In genomic region chr2:196149926-196150325, GRCh38 we compare ENCODE assay signal across 11 cellular contexts. TPM values are rescaled to one million over a fixed set of nuclear protein-coding genes. Genes with fewer than 3 reads are reported as not detected.
DNase-seq lines count a peak whose midpoint lies in the region; ATAC-seq and TF ChIP-seq lines count a peak whose summit lies in the region.
"Had no signal": no experiment of that assay in that cellular context is flagged by ENCODE, and none has a peak within 500 bp of the region (broad histone marks: within the 10 kb centered on the region; RNA-seq: fewer than 3 reads in every experiment).

No MANE protein-coding gene starts in this region.

- no peaks in the 10 kb centered on the region for H3K9me3 Mint-ChIP-seq in dendritic cell treated with granulocyte-macrophage colony-stimulating factor and Interleukin-4, amounts not matched to agents 40 ng/mL and 50 ng/mL, for 4 days

- no peak overlapping the region for H3K4me3 Mint-ChIP-seq in dendritic cell treated with granulocyte-macrophage colony-stimulating factor and Interleukin-4, amounts not matched to agents 40 ng/mL and 50 ng/mL, for 4 days

- H3K27ac Mint-ChIP-seq in dendritic cell treated with granulocyte-macrophage colony-stimulating factor and Interleukin-4, amounts not matched to agents 40 ng/mL and 50 ng/mL, for 4 days: peak overlapping the region; percentile 74

- no peaks in the 10 kb centered on the region for H3K27me3 Mint-ChIP-seq in dendritic cell treated with granulocyte-macrophage colony-stimulating factor and Interleukin-4, amounts not matched to agents 40 ng/mL and 50 ng/mL, for 4 days

- no peak for TF ChIP-seq CTCF in foreskin keratinocyte (conservative IDR thresholded peaks at IDR 0.05)

- peaks cover 59% of the 10 kb centered on the region for H3K36me3 ChIP-seq in MG63

- no peaks in the 10 kb centered on the region for H3K4me1 ChIP-seq in foreskin keratinocyte

- peak; percentile 57 for ATAC-seq in GM18498 (IDR thresholded peaks at IDR 0.05; ENCODE audit: unreplicated experiment)
- peak; percentile 53 for ATAC-seq in GM19463 (IDR thresholded peaks at IDR 0.05; ENCODE audit: unreplicated experiment)
- peak; percentile 51 for ATAC-seq in HG03520 (IDR thresholded peaks at IDR 0.05; ENCODE audit: unreplicated experiment)
- no peak for ATAC-seq in foreskin keratinocyte
- no peak for ATAC-seq in GM19023 (IDR thresholded peaks at IDR 0.05; ENCODE audit: unreplicated experiment)
- ATAC-seq: HCT116 had no signal

- H3K27me3 ChIP-seq in MG63 (no peaks in the 10 kb centered on the region), foreskin keratinocyte (no peaks in the 10 kb centered on the region)

- H3K36me3 Mint-ChIP-seq in dendritic cell treated with granulocyte-macrophage colony-stimulating factor and Interleukin-4, amounts not matched to agents 40 ng/mL and 50 ng/mL, for 4 days (ENCODE audit: low read depth): peaks cover 68% of the 10 kb centered on the region

- no peaks in the 10 kb centered on the region for H3K9me3 ChIP-seq in MG63

- H3K27ac ChIP-seq in foreskin keratinocyte: no peak overlapping the region
- H3K27ac ChIP-seq: RWPE1 had no signal

- no peak overlapping the region for H3K4me3 ChIP-seq in MG63

- intact Hi-C loops in dendritic cell treated with granulocyte-macrophage colony-stimulating factor and Interleukin-4, amounts not matched to agents 40 ng/mL and 50 ng/mL, for 4 days (cut with micrococcal nuclease): loop anchor here (5.0 kb wide), 1 partner anchor 127 kb away; no protein-coding TSS in a partner anchor

- DNase-seq in SW 1271 (lab: John Stamatoyannopoulos, UW) (no peak), MG63 (no peak), foreskin keratinocyte (no peak)
- DNase-seq: effector CD8-positive, alpha-beta T cell had no signal

- peaks cover 28% of the 10 kb centered on the region for H3K4me1 Mint-ChIP-seq in dendritic cell treated with granulocyte-macrophage colony-stimulating factor and Interleukin-4, amounts not matched to agents 40 ng/mL and 50 ng/mL, for 4 days (ENCODE audit: low read depth)

RNA-seq across cellular contexts. Expression of gene STK17B, which starts 21.5 kb away (rescaled TPM):
- 49.2 and 82.4 TPM in 2 replicates for total RNA-seq in MG63 (2014; rRNA removed; shearing (Covaris generic); ENCODE audit: low replicate concordance)
- 17.4 and 22.5 TPM in 2 replicates for total RNA-seq in foreskin keratinocyte
- 4.8 and 5.0 TPM in 2 replicates for polyA plus RNA-seq in foreskin keratinocyte

Comparison
In these comparisons a context has a peak if more than half of its experiments do, and no peak if none do; other contexts are left out.
1. ATAC-seq: peak in GM18498 (single experiment), GM19463 (single experiment) and HG03520 (single experiment); none in foreskin keratinocyte (single experiment) and GM19023 (single experiment).